In genomic region chr19:40147338-40147692, GRCh38 we compare ENCODE assay signal across 14 cellular contexts. TPM values are rescaled to one million over a fixed set of nuclear protein-coding genes. Genes with fewer than 3 reads are reported as not detected.
A peak's percentile ranks its signal among the peaks of the same experiment; 100 is the strongest.
DNase-seq lines count a peak whose midpoint lies in the region; ATAC-seq and TF ChIP-seq lines count a peak whose summit lies in the region.
"Had no signal": no experiment of that assay in that cellular context is flagged by ENCODE, and none has a peak within 500 bp of the region (broad histone marks: within the 10 kb centered on the region; RNA-seq: fewer than 3 reads in every experiment).

No MANE protein-coding gene starts in this region.

- H3K4me1 Mint-ChIP-seq in MCF 10A (ENCODE audit: insufficient read depth, unreplicated experiment), result peaks cover 16% of the 10 kb centered on the region
- H3K4me1 Mint-ChIP-seq: nephron progenitor cell had no signal

- POLR2A ChIA-PET in MCF 10A (lab: Yijun Ruan, JAX) (interaction anchor here (0.6 to 1.2 kb wide), 5 partner anchors 13 to 1172 kb away, joined by 3 to 5 read pairs (median 3); no protein-coding TSS in a partner anchor), RWPE1 (lab: Yijun Ruan, JAX; ENCODE audit: low non-redundant PET) (no interaction called here)

- 67% methylated on average over 2 of the region's 2 CpGs for WGBS in esophagus muscularis mucosa

- H3K36me3 Mint-ChIP-seq in MCF 10A (ENCODE audit: insufficient read depth, unreplicated experiment), result no peaks in the 10 kb centered on the region

- no peaks in the 10 kb centered on the region for H3K27me3 Mint-ChIP-seq in MCF 10A (ENCODE audit: insufficient read depth, unreplicated experiment)
- H3K27me3 Mint-ChIP-seq: stimulated activated naive CD8-positive, alpha-beta T cell treated with anti-CD3 and anti-CD28 coated beads, Interleukin-15, Interleukin-2, amounts not matched to agents 100 ng/mL and 50 ng/mL, for 24 hours had no signal

- peak overlapping the region; percentile 88 for H3K27ac Mint-ChIP-seq in MCF 10A (ENCODE audit: low read depth, unreplicated experiment)
- H3K27ac Mint-ChIP-seq: nephron progenitor cell; stimulated activated naive CD8-positive, alpha-beta T cell treated with anti-CD3 and anti-CD28 coated beads, Interleukin-15, Interleukin-2, amounts not matched to agents 100 ng/mL and 50 ng/mL, for 24 hours had no signal

- H3K27ac ChIP-seq in breast epithelium, result no peak overlapping the region
- H3K27ac ChIP-seq in RWPE1, result peak overlapping the region; percentile 73
- H3K27ac ChIP-seq in esophagus muscularis mucosa (replicated peaks in 1 of 4), result no peak overlapping the region
- H3K27ac ChIP-seq: Peyer's patch, uterus had no signal

- CTCF ChIA-PET in MCF 10A (lab: Yijun Ruan, JAX), result interaction anchor here (0.5 to 1.3 kb wide), 7 partner anchors 11 to 516 kb away, joined by 3 to 5 read pairs (median 4); no protein-coding TSS in a partner anchor
- CTCF ChIA-PET in RWPE1 (lab: Yijun Ruan, JAX), result interaction anchor here (0.8 kb wide), 1 partner anchor 73 kb away, joined by 4 read pairs; no protein-coding TSS in a partner anchor

- no peaks in the 10 kb centered on the region for H3K9me3 ChIP-seq in breast epithelium
- H3K9me3 ChIP-seq in esophagus muscularis mucosa, result no peaks in the 10 kb centered on the region
- H3K9me3 ChIP-seq: Peyer's patch, uterus had no signal

- no peaks in the 10 kb centered on the region for H3K9me3 Mint-ChIP-seq in MCF 10A (ENCODE audit: unreplicated experiment)
- H3K9me3 Mint-ChIP-seq: nephron progenitor cell; stimulated activated naive CD8-positive, alpha-beta T cell treated with anti-CD3 and anti-CD28 coated beads, Interleukin-15, Interleukin-2, amounts not matched to agents 100 ng/mL and 50 ng/mL, for 24 hours had no signal

- no peak overlapping the region for H3K4me3 Mint-ChIP-seq in MCF 10A (ENCODE audit: unreplicated experiment)
- H3K4me3 Mint-ChIP-seq: nephron progenitor cell had no signal

- H3K4me3 ChIP-seq in breast epithelium (no peak overlapping the region), esophagus muscularis mucosa (no peak overlapping the region)
- H3K4me3 ChIP-seq: Peyer's patch, uterus had no signal

- no peak for ATAC-seq in HG02759 (IDR thresholded peaks at IDR 0.05; ENCODE audit: unreplicated experiment)

- TF ChIP-seq EP300 in esophagus muscularis mucosa (IDR thresholded peaks at IDR 0.05), result no peak

- H3K36me3 ChIP-seq in breast epithelium, result no peaks in the 10 kb centered on the region
- no peaks in the 10 kb centered on the region for H3K36me3 ChIP-seq in esophagus muscularis mucosa
- H3K36me3 ChIP-seq: Peyer's patch, uterus had no signal

- no TSS peak for BruUV-seq in MCF 10A (replicated peaks; lab: Mats Ljungman, UMichigan)

- H3K27me3 ChIP-seq in breast epithelium (no peaks in the 10 kb centered on the region), esophagus muscularis mucosa (peaks cover 0 to 29% (median 0%) of the 10 kb centered on the region in 4 donors)
- H3K27me3 ChIP-seq: Peyer's patch, uterus had no signal

- H3K4me1 ChIP-seq in breast epithelium (no peaks in the 10 kb centered on the region), esophagus muscularis mucosa (peaks cover 0 to 5% (median 2%) of the 10 kb centered on the region in 4 donors)
- H3K4me1 ChIP-seq: Peyer's patch, uterus had no signal

- DNase-seq in MCF 10A (ENCODE audit: unreplicated experiment) (no peak), breast epithelium (ENCODE audit: low spot score in 2 of 2) (no peak), RWPE1 (ENCODE audit: low spot score) (no peak), esophagus muscularis mucosa (ENCODE audit: extremely low spot score) (peak; percentile 68), NOMO-1 (lab: John Stamatoyannopoulos, UW; ENCODE audit: unreplicated experiment in 2 of 2) (no peak), NCI-H526 treated with DMSO at 0.1 percent for 48 hours (lab: John Stamatoyannopoulos, UW) (no peak), SKM-1 (lab: John Stamatoyannopoulos, UW; ENCODE audit: unreplicated experiment) (no peak)
- DNase-seq: activated CD4-positive, alpha-beta T cell treated with anti-CD3 and anti-CD28 coated beads, Interleukin-2, amount 50 U/mL, for 4 hours; cortex of kidney; nephron progenitor cell; Peyer's patch; uterus had no signal

- intact Hi-C loops in MCF 10A (cut with micrococcal nuclease) (loop anchor here (10.0 kb wide), 2 partner anchors 377 to 487 kb away; no protein-coding TSS in a partner anchor), breast epithelium (cut with DNase I; ENCODE audit: low total_unique reads) (no loop called here), esophagus muscularis mucosa (cut with DNase I) (no loop called here)

- no peak for TF ChIP-seq CTCF in MCF 10A (IDR thresholded peaks at IDR 0.05; ENCODE audit: unreplicated experiment)
- TF ChIP-seq CTCF in breast epithelium (IDR thresholded peaks at IDR 0.05), result no peak
- no peak for TF ChIP-seq CTCF in RWPE1 (conservative IDR thresholded peaks at IDR 0.05; ENCODE audit: low read depth)
- TF ChIP-seq CTCF in esophagus muscularis mucosa (IDR thresholded peaks at IDR 0.05), result no peak

- TF ChIP-seq POLR2A in breast epithelium (IDR thresholded peaks at IDR 0.05) (no peak), esophagus muscularis mucosa (IDR thresholded peaks at IDR 0.05; ENCODE audit: low read depth) (no peak)

RNA-seq across cellular contexts. Expression of gene MAP3K10, which starts 43.9 kb away (rescaled TPM):
- total RNA-seq in MCF 10A (2022), result 17.1 and 23.2 TPM in 2 replicates
- total RNA-seq in breast epithelium, result 10 to 100 TPM in 2 of 3 donors, 1 to 10 TPM in 1; 6.1 to 13.5 (median 10.2) TPM
- 10 to 100 TPM; 10.1 to 25.9 (median 20.8) TPM for total RNA-seq in esophagus muscularis mucosa

RNA-seq across cellular contexts. Expression of gene ZNF780A, which starts 56.6 kb away (rescaled TPM):
- 9.7 and 14.0 TPM in 2 replicates for total RNA-seq in MCF 10A (2022)
- total RNA-seq in breast epithelium, result 10 to 100 TPM in 2 of 3 donors, 1 to 10 TPM in 1; 6.2 to 26.8 (median 14.4) TPM
- 10 to 100 TPM; 10.6 to 19.1 (median 14.9) TPM for total RNA-seq in esophagus muscularis mucosa
